ENCODE assay signal across 15 cellular contexts in the genomic region with DNA sequence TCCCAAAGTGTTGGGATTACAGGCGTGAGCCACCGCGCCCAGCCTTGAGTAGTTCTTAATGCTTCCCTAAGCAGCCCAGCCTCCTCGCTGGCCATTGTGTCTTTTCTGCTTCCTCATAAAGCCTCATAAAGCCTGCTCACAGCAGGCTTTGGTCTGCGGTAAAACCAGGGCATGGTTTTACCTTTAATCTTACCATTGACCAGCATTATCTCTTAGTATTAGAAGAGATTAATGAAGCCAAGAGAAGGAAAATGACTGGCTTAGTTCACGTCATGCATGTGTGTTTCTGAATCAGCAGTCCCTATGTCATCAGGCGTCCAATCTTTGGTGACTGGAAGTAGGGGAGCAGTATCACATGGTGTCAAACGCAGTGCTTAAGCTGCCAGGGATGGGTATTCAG. TPM values are rescaled to one million over a fixed set of nuclear protein-coding genes. Genes with fewer than 3 reads are reported as not detected.
DNase-seq lines count a peak whose midpoint lies in the region; ATAC-seq and TF ChIP-seq lines count a peak whose summit lies in the region.
"Had no signal": no experiment of that assay in that cellular context is flagged by ENCODE, and none has a peak within 500 bp of the region (broad histone marks: within the 10 kb centered on the region; RNA-seq: fewer than 3 reads in every experiment).

No MANE protein-coding gene starts in this region.

- H3K79me2 ChIP-seq in GM23338 (replicated peaks; ENCODE audit: insufficient read depth), result no peaks in the 10 kb centered on the region

- H3K4me1 ChIP-seq in GM23338 (ENCODE audit: insufficient read depth), result no peaks in the 10 kb centered on the region
- H3K4me1 ChIP-seq: HAP-1 had no signal

- H3K36me3 Mint-ChIP-seq in GM23338 (ENCODE audit: low read depth), result peaks cover 3% of the 10 kb centered on the region; the same call in 1 of the 3 replicates

- peaks cover 16% of the 10 kb centered on the region; the same call in 2 of the 3 replicates for H3K9me3 Mint-ChIP-seq in GM23338

- no peaks in the 10 kb centered on the region for H3K9me3 ChIP-seq in WERI-Rb-1 (ENCODE audit: severe bottlenecking)
- H3K9me3 ChIP-seq: HAP-1 had no signal

- H3K4me1 Mint-ChIP-seq in GM23338, result no peaks in the 10 kb centered on the region; the same call in 2 of the 3 replicates
- H3K4me1 Mint-ChIP-seq: CD4-positive, alpha-beta memory T cell had no signal

- no peak overlapping the region for H3K4me3 Mint-ChIP-seq in GM23338
- H3K4me3 Mint-ChIP-seq: CD4-positive, alpha-beta memory T cell; HFFc6 had no signal

- H3K4me2 ChIP-seq in GM23338, result no peak overlapping the region

- TF ChIP-seq CTCF in WERI-Rb-1 (IDR thresholded peaks at IDR 0.05; ENCODE audit: low read depth, low read length) (no peak), GM23338 (conservative IDR thresholded peaks at IDR 0.05; ENCODE audit: low read depth in 2 of 2) (no peak)

- no peaks in the 10 kb centered on the region for H3F3A ChIP-seq in GM23338 (replicated peaks; ENCODE audit: low read depth)

- H3K27ac ChIP-seq in WERI-Rb-1, result peak overlapping the region; percentile 60
- no peak overlapping the region for H3K27ac ChIP-seq in GM23338 (ENCODE audit: low read depth)
- H3K27ac ChIP-seq: GM23248 had no signal

- no peak overlapping the region for H2AFZ ChIP-seq in GM23338
- H2AFZ ChIP-seq: GM23248 had no signal

- peak; percentile 98 for DNase-seq in NCI-H82 (lab: John Stamatoyannopoulos, UW)
- peak; percentile 84 for DNase-seq in WERI-Rb-1
- no peak for DNase-seq in GM23338 (ENCODE audit: low spot score)
- DNase-seq: C1 segment of cervical spinal cord; Calu3; CD4-positive, alpha-beta memory T cell; COR-L47; DMS153; DND-41; GM23248; HFFc6 had no signal

- H3K4me3 ChIP-seq in WERI-Rb-1 (ENCODE audit: low read depth, low read length), result no peak overlapping the region
- no peak overlapping the region for H3K4me3 ChIP-seq in GM23338
- H3K4me3 ChIP-seq: GM23248, HAP-1 had no signal

- no peaks in the 10 kb centered on the region for H4K20me1 ChIP-seq in GM23338 (replicated peaks; ENCODE audit: insufficient read depth)

- no peaks in the 10 kb centered on the region for H3K27me3 ChIP-seq in WERI-Rb-1 (ENCODE audit: insufficient read depth, low read depth, severe bottlenecking)
- no peaks in the 10 kb centered on the region for H3K27me3 ChIP-seq in GM23338 (ENCODE audit: insufficient read depth)

- H3K27ac Mint-ChIP-seq in GM23338, result no peak overlapping the region
- H3K27ac Mint-ChIP-seq: CD4-positive, alpha-beta memory T cell; HFFc6 had no signal

- H3K36me3 ChIP-seq in WERI-Rb-1 (no peaks in the 10 kb centered on the region), GM23338 (ENCODE audit: insufficient read depth) (no peaks in the 10 kb centered on the region; the same call in 1 of the 2 replicates)
- H3K36me3 ChIP-seq: HAP-1 had no signal

- 0 out of 2 replicates have a peak, but pooled peaks cover 5% of the 10 kb centered on the region for H3K9me2 ChIP-seq in GM23338 (ENCODE audit: insufficient read depth)

- peak; percentile 76 for ATAC-seq in esophagus mucosa
- no peak for ATAC-seq in GM21367 (IDR thresholded peaks at IDR 0.05; ENCODE audit: unreplicated experiment)
- no peak for ATAC-seq in HG03432 (IDR thresholded peaks at IDR 0.05; ENCODE audit: unreplicated experiment)
- ATAC-seq in GM23338, result no peak

- H3K27me3 Mint-ChIP-seq in GM23338 (ENCODE audit: insufficient read depth, low read depth, poor library complexity), result peaks cover 2% of the 10 kb centered on the region

TF ChIP-seq in GM23338, 12 proteins besides CTCF, POLR2A, EP300 and RAD21:
- TF ChIP-seq STAT1 (IDR thresholded peaks at IDR 0.05; ENCODE audit: unreplicated experiment), result no peak
- TF ChIP-seq NANOG (IDR thresholded peaks at IDR 0.05; ENCODE audit: borderline replicate concordance), result no peak
- TF ChIP-seq, protein P1, sequence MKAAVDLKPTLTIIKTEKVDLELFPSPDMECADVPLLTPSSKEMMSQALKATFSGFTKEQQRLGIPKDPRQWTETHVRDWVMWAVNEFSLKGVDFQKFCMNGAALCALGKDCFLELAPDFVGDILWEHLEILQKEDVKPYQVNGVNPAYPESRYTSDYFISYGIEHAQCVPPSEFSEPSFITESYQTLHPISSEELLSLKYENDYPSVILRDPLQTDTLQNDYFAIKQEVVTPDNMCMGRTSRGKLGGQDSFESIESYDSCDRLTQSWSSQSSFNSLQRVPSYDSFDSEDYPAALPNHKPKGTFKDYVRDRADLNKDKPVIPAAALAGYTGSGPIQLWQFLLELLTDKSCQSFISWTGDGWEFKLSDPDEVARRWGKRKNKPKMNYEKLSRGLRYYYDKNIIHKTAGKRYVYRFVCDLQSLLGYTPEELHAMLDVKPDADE (IDR thresholded peaks at IDR 0.05), result no peak
- TF ChIP-seq, protein P2, sequence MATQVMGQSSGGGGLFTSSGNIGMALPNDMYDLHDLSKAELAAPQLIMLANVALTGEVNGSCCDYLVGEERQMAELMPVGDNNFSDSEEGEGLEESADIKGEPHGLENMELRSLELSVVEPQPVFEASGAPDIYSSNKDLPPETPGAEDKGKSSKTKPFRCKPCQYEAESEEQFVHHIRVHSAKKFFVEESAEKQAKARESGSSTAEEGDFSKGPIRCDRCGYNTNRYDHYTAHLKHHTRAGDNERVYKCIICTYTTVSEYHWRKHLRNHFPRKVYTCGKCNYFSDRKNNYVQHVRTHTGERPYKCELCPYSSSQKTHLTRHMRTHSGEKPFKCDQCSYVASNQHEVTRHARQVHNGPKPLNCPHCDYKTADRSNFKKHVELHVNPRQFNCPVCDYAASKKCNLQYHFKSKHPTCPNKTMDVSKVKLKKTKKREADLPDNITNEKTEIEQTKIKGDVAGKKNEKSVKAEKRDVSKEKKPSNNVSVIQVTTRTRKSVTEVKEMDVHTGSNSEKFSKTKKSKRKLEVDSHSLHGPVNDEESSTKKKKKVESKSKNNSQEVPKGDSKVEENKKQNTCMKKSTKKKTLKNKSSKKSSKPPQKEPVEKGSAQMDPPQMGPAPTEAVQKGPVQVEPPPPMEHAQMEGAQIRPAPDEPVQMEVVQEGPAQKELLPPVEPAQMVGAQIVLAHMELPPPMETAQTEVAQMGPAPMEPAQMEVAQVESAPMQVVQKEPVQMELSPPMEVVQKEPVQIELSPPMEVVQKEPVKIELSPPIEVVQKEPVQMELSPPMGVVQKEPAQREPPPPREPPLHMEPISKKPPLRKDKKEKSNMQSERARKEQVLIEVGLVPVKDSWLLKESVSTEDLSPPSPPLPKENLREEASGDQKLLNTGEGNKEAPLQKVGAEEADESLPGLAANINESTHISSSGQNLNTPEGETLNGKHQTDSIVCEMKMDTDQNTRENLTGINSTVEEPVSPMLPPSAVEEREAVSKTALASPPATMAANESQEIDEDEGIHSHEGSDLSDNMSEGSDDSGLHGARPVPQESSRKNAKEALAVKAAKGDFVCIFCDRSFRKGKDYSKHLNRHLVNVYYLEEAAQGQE (IDR thresholded peaks at IDR 0.05; ENCODE audit: unreplicated experiment), result no peak
- TF ChIP-seq CREB1 (CRISPR knock-in tag; IDR thresholded peaks at IDR 0.05; ENCODE audit: low read depth), result no peak

RNA-seq across cellular contexts. Expression of gene CDCA7, which starts 14.9 kb away (rescaled TPM):
- 14.5 TPM for total RNA-seq in esophagus mucosa
- total RNA-seq in GM23338 (2014; rRNA removed; shearing (Covaris generic)), result 84.3 and 95.5 TPM in 2 replicates
- polyA plus RNA-seq in GM23338 (2016; fragmentation: Nextera tagmentation; extraction: Ambion mirVana), result 52.7 and 63.7 TPM in 2 replicates
